In genomic region chr2:158676295-158676694, GRCh38 we compare ENCODE assay signal across 27 cellular contexts.
"Had no signal": no experiment of that assay in that cellular context is flagged by ENCODE, and none has a peak within 500 bp of the region (broad histone marks: within the 10 kb centered on the region; RNA-seq: fewer than 3 reads in every experiment).

No MANE protein-coding gene starts in this region.

- H3K4me3 ChIP-seq: breast epithelium, hepatocyte, pancreas, stomach, vagina had no signal

- H3K4me3 Mint-ChIP-seq: activated CD4-positive, alpha-beta T cell treated with anti-CD3 and anti-CD28 coated beads, Interleukin-2, amount 10 ng/mL, durations not matched to agents 7 days and 5 days; activated CD8-positive, alpha-beta T cell treated with anti-CD3 and anti-CD28 coated beads for 36 hours; activated naive CD8-positive, alpha-beta T cell treated with anti-CD3 and anti-CD28 coated beads for 36 hours; activated T-helper 17 cell treated with anti-CD3 and anti-CD28 coated beads, Interleukin-2, amount 50 U/mL, for 72 hours; dendritic cell treated with granulocyte-macrophage colony-stimulating factor and Interleukin-4, amounts not matched to agents 40 ng/mL and 50 ng/mL, for 4 days; natural killer cell; stimulated activated effector memory CD8-positive, alpha-beta T cell treated with anti-CD3 and anti-CD28 coated beads, Interleukin-12 subunit alpha, Interleukin-12 subunit beta, amount 100 ng/mL, for 72 hours; T-cell; T-helper 2 cell treated with Interferon-gamma antibody and Interleukin-4, amounts not matched to agents 5 μg/mL and 100 μg/mL, for 36 hours; type B pancreatic cell had no signal

- H3K27me3 Mint-ChIP-seq: activated CD4-positive, alpha-beta T cell treated with anti-CD3 and anti-CD28 coated beads, Interleukin-2, amount 10 ng/mL, durations not matched to agents 7 days and 5 days; activated CD8-positive, alpha-beta T cell treated with anti-CD3 and anti-CD28 coated beads for 36 hours; activated naive CD8-positive, alpha-beta T cell treated with anti-CD3 and anti-CD28 coated beads for 36 hours; activated T-helper 17 cell treated with anti-CD3 and anti-CD28 coated beads, Interleukin-2, amount 50 U/mL, for 72 hours; dendritic cell treated with granulocyte-macrophage colony-stimulating factor and Interleukin-4, amounts not matched to agents 40 ng/mL and 50 ng/mL, for 4 days; T-cell; type B pancreatic cell had no signal

- H3K36me3 ChIP-seq: breast epithelium had no signal

- H3K9me3 ChIP-seq: breast epithelium, neutrophil, pancreas, stomach, vagina had no signal

- H3K36me3 Mint-ChIP-seq: natural killer cell had no signal

- H3K9me3 Mint-ChIP-seq: activated CD4-positive, alpha-beta T cell treated with anti-CD3 and anti-CD28 coated beads, Interleukin-2, amount 10 ng/mL, durations not matched to agents 7 days and 5 days; activated CD8-positive, alpha-beta T cell treated with anti-CD3 and anti-CD28 coated beads for 36 hours; activated naive CD8-positive, alpha-beta T cell treated with anti-CD3 and anti-CD28 coated beads for 36 hours; activated T-helper 17 cell treated with anti-CD3 and anti-CD28 coated beads, Interleukin-2, amount 50 U/mL, for 72 hours; dendritic cell treated with granulocyte-macrophage colony-stimulating factor and Interleukin-4, amounts not matched to agents 40 ng/mL and 50 ng/mL, for 4 days; natural killer cell; stimulated activated effector memory CD8-positive, alpha-beta T cell treated with anti-CD3 and anti-CD28 coated beads, Interleukin-12 subunit alpha, Interleukin-12 subunit beta, amount 100 ng/mL, for 72 hours; T-cell; T-helper 2 cell treated with Interferon-gamma antibody and Interleukin-4, amounts not matched to agents 5 μg/mL and 100 μg/mL, for 36 hours; type B pancreatic cell had no signal

- DNase-seq: activated CD4-positive, alpha-beta T cell treated with anti-CD3 and anti-CD28 coated beads, Interleukin-2, amount 10 ng/mL, durations not matched to agents 7 days and 5 days; activated CD4-positive, CD25-positive, alpha-beta regulatory T cell treated with anti-CD3 and anti-CD28 coated beads, Interleukin-2, amount 50 U/mL, for 72 hours; activated CD8-positive, alpha-beta T cell treated with anti-CD3 and anti-CD28 coated beads for 36 hours; activated naive CD4-positive, alpha-beta T cell; activated naive CD8-positive, alpha-beta T cell treated with anti-CD3 and anti-CD28 coated beads for 36 hours; effector CD4-positive, alpha-beta T cell; erythroblast; foreskin fibroblast; kidney glomerular epithelial cell; midbrain; natural killer cell; pancreas; small intestine; stimulated activated CD4-positive, alpha-beta T cell treated with anti-CD3 and anti-CD28 coated beads, Interleukin-2, amount 100 ng/mL, for 24 hours; stomach; T-cell had no signal

- H3K27ac Mint-ChIP-seq: activated CD4-positive, alpha-beta T cell treated with anti-CD3 and anti-CD28 coated beads, Interleukin-2, amount 10 ng/mL, durations not matched to agents 7 days and 5 days; activated CD8-positive, alpha-beta T cell treated with anti-CD3 and anti-CD28 coated beads for 36 hours; activated naive CD8-positive, alpha-beta T cell treated with anti-CD3 and anti-CD28 coated beads for 36 hours; activated T-helper 17 cell treated with anti-CD3 and anti-CD28 coated beads, Interleukin-2, amount 50 U/mL, for 72 hours; dendritic cell treated with granulocyte-macrophage colony-stimulating factor and Interleukin-4, amounts not matched to agents 40 ng/mL and 50 ng/mL, for 4 days; natural killer cell; stimulated activated effector memory CD8-positive, alpha-beta T cell treated with anti-CD3 and anti-CD28 coated beads, Interleukin-12 subunit alpha, Interleukin-12 subunit beta, amount 100 ng/mL, for 72 hours; T-cell; T-helper 2 cell treated with Interferon-gamma antibody and Interleukin-4, amounts not matched to agents 5 μg/mL and 100 μg/mL, for 36 hours; type B pancreatic cell had no signal

- ATAC-seq: activated CD8-positive, alpha-beta T cell treated with anti-CD3 and anti-CD28 coated beads for 36 hours; activated T-helper 17 cell treated with anti-CD3 and anti-CD28 coated beads, Interleukin-2, amount 50 U/mL, for 72 hours; natural killer cell; sciatic nerve; stimulated activated effector memory CD8-positive, alpha-beta T cell treated with anti-CD3 and anti-CD28 coated beads, Interleukin-12 subunit alpha, Interleukin-12 subunit beta, amount 100 ng/mL, for 72 hours; T-cell had no signal

- H3K4me1 ChIP-seq: breast epithelium, pancreas, stomach, vagina had no signal

- H3K27ac ChIP-seq: breast epithelium, hepatocyte, neutrophil, pancreas, stomach, vagina, VCaP had no signal

- H3K4me1 Mint-ChIP-seq: activated CD4-positive, alpha-beta T cell treated with anti-CD3 and anti-CD28 coated beads, Interleukin-2, amount 10 ng/mL, durations not matched to agents 7 days and 5 days; activated naive CD8-positive, alpha-beta T cell treated with anti-CD3 and anti-CD28 coated beads for 36 hours; activated T-helper 17 cell treated with anti-CD3 and anti-CD28 coated beads, Interleukin-2, amount 50 U/mL, for 72 hours; natural killer cell; stimulated activated effector memory CD8-positive, alpha-beta T cell treated with anti-CD3 and anti-CD28 coated beads, Interleukin-12 subunit alpha, Interleukin-12 subunit beta, amount 100 ng/mL, for 72 hours; T-cell had no signal

- H3K27me3 ChIP-seq: breast epithelium, hepatocyte, neutrophil, pancreas, stomach, vagina had no signal
